In genomic region chr4:77783881-77784280, GRCh38 we compare ENCODE assay signal across 18 cellular contexts. TPM values are rescaled to one million over a fixed set of nuclear protein-coding genes. Genes with fewer than 3 reads are reported as not detected.
A peak's percentile ranks its signal among the peaks of the same experiment; 100 is the strongest.
DNase-seq lines count a peak whose midpoint lies in the region; ATAC-seq, FAIRE-seq and TF ChIP-seq lines count a peak whose summit lies in the region.
"Had no signal": no experiment of that assay in that cellular context is flagged by ENCODE, and none has a peak within 500 bp of the region (broad histone marks: within the 10 kb centered on the region; RNA-seq: fewer than 3 reads in every experiment).

No MANE protein-coding gene starts in this region.

- peak overlapping the region; percentile 18 to 70 for H3K27ac Mint-ChIP-seq in effector memory CD8-positive, alpha-beta T cell
- no peak overlapping the region for H3K27ac Mint-ChIP-seq in chondrocyte (ENCODE audit: unreplicated experiment)
- H3K27ac Mint-ChIP-seq: HFFc6 had no signal

- intact Hi-C loops in mucosa of descending colon (cut with DNase I, micrococcal nuclease): no loop called here
- intact Hi-C loops in pancreas (cut with DNase I): no loop called here

- H3K4me3 Mint-ChIP-seq in effector memory CD8-positive, alpha-beta T cell: peak overlapping the region in 1 of 2 donors; percentile 64
- H3K4me3 Mint-ChIP-seq in chondrocyte (ENCODE audit: unreplicated experiment): no peak overlapping the region
- H3K4me3 Mint-ChIP-seq: HFFc6 had no signal

- CTCF ChIA-PET in HEK293T (lab: Yijun Ruan, JAX): no interaction called here

- ATAC-seq in effector memory CD8-positive, alpha-beta T cell (replicated peaks): no peak
- peak; percentile 91 for ATAC-seq in mucosa of descending colon
- no peak for ATAC-seq in pancreas
- ATAC-seq in HG02970 (IDR thresholded peaks at IDR 0.05; ENCODE audit: low FRiP score, unreplicated experiment): no peak
- no peak for ATAC-seq in GM21360 (IDR thresholded peaks at IDR 0.05; ENCODE audit: unreplicated experiment)
- ATAC-seq: A549; CD8-positive, alpha-beta T cell had no signal

- peaks cover 49 to 79% of the 10 kb centered on the region in 2 donors for H3K4me1 Mint-ChIP-seq in effector memory CD8-positive, alpha-beta T cell (ENCODE audit: low read depth in 2 of 2)
- H3K4me1 Mint-ChIP-seq in chondrocyte (ENCODE audit: low read depth): peaks cover 2% of the 10 kb centered on the region

- no peaks in the 10 kb centered on the region for H3K9me3 ChIP-seq in mucosa of descending colon
- no peaks in the 10 kb centered on the region for H3K9me3 ChIP-seq in pancreas
- H3K9me3 ChIP-seq: A549, BE2C, HAP-1 had no signal

- H3K4me1 ChIP-seq in mucosa of descending colon (ENCODE audit: low read depth) (peaks cover 12% of the 10 kb centered on the region), pancreas (peaks cover 3 to 21% (median 10%) of the 10 kb centered on the region in 3 donors)
- H3K4me1 ChIP-seq: BE2C had no signal

- 58 to 59% methylated on average over 6 of the region's 6 CpGs for WGBS in pancreas, 2 donors

- no peak overlapping the region for H3K27ac ChIP-seq in pancreas
- H3K27ac ChIP-seq: A549, C4-2B had no signal

- TF ChIP-seq CTCF in mucosa of descending colon (IDR thresholded peaks at IDR 0.05) (no peak), pancreas (IDR thresholded peaks at IDR 0.05) (no peak), chondrocyte (IDR thresholded peaks at IDR 0.05) (no peak)

- peaks cover 40% of the 10 kb centered on the region for H3K36me3 Mint-ChIP-seq in effector memory CD8-positive, alpha-beta T cell (ENCODE audit: insufficient read depth)
- no peaks in the 10 kb centered on the region for H3K36me3 Mint-ChIP-seq in chondrocyte (ENCODE audit: low read depth)

- no peaks in the 10 kb centered on the region for H3K27me3 Mint-ChIP-seq in effector memory CD8-positive, alpha-beta T cell
- no peaks in the 10 kb centered on the region for H3K27me3 Mint-ChIP-seq in chondrocyte (ENCODE audit: low read depth)

- H3K36me3 ChIP-seq in mucosa of descending colon (ENCODE audit: low read depth): no peaks in the 10 kb centered on the region
- H3K36me3 ChIP-seq in pancreas: no peaks in the 10 kb centered on the region
- H3K36me3 ChIP-seq: BE2C, HAP-1 had no signal

- no peaks in the 10 kb centered on the region for H3K9me3 Mint-ChIP-seq in effector memory CD8-positive, alpha-beta T cell
- no peaks in the 10 kb centered on the region for H3K9me3 Mint-ChIP-seq in chondrocyte (ENCODE audit: low read depth)
- H3K9me3 Mint-ChIP-seq: CD8-positive, alpha-beta T cell; HFFc6 had no signal

- no peak for DNase-seq in effector memory CD8-positive, alpha-beta T cell
- peak in 1 of 3 donors; percentile 27 for DNase-seq in mucosa of descending colon
- DNase-seq in pancreas: no peak
- DNase-seq in chondrocyte (ENCODE audit: low spot score): no peak
- DNase-seq in HEK293T (ENCODE audit: extremely low spot score): no peak
- DNase-seq: BE2C; CD8-positive, alpha-beta T cell; DMS53; GF-D8; HFFc6 had no signal

- FAIRE-seq in TTC549 (lab: Jason Lieb, UNC) (peak; percentile 17), pancreas (lab: Jason Lieb, UNC) (peak; percentile 49)
- FAIRE-seq: A549, GM19239, H1 had no signal

- POLR2A ChIA-PET in HEK293T (lab: Yijun Ruan, JAX): no interaction called here

- H3K4me3 ChIP-seq in mucosa of descending colon (no peak overlapping the region), pancreas (no peak overlapping the region)
- H3K4me3 ChIP-seq: A549, HAP-1 had no signal

- no peaks in the 10 kb centered on the region for H3K27me3 ChIP-seq in pancreas
- H3K27me3 ChIP-seq: BE2C had no signal

TF ChIP-seq in HEK293T, 16 proteins besides CTCF, POLR2A, EP300 and RAD21:
- TF ChIP-seq BHLHE40 (IDR thresholded peaks at IDR 0.05; ENCODE audit: borderline replicate concordance) (no peak), TARDBP (IDR thresholded peaks at IDR 0.05) (no peak), ARNT (IDR thresholded peaks at IDR 0.05) (no peak), FOXA1 (IDR thresholded peaks at IDR 0.05) (no peak), PKNOX1 (IDR thresholded peaks at IDR 0.05) (no peak), LEF1 (IDR thresholded peaks at IDR 0.05; ENCODE audit: borderline replicate concordance) (no peak), CTBP1 (IDR thresholded peaks at IDR 0.05; ENCODE audit: borderline replicate concordance) (no peak), FOXK2 (IDR thresholded peaks at IDR 0.05) (no peak), SP1 (IDR thresholded peaks at IDR 0.05) (no peak), L3MBTL2 (conservative IDR thresholded peaks at IDR 0.05) (no peak), ZNF384 (IDR thresholded peaks at IDR 0.05) (no peak), ELF4 (IDR thresholded peaks at IDR 0.05) (no peak), NFRKB (IDR thresholded peaks at IDR 0.05) (no peak), HDGF (IDR thresholded peaks at IDR 0.05; ENCODE audit: borderline replicate concordance) (no peak)

RNA-seq across cellular contexts. Expression of gene CNOT6L, which starts 35.3 kb away (rescaled TPM):
- total RNA-seq in mucosa of descending colon (10 to 100 TPM; 38.5 to 51.0 (median 42.7) TPM), pancreas (10 to 100 TPM; 22.3 to 38.7 (median 26.9) TPM), chondrocyte (25.0 to 27.1 TPM (median 25.5 TPM) in 3 replicates)
- 1 to 10 TPM; 2.2 to 4.8 TPM for polyA plus RNA-seq in pancreas
